Comparison of ENCODE assay signal across 8 cellular contexts in genomic region chr17:77462101-77462500, GRCh38.
A peak's percentile ranks its signal among the peaks of the same experiment; 100 is the strongest.
DNase-seq lines count a peak whose midpoint lies in the region; ATAC-seq, FAIRE-seq and TF ChIP-seq lines count a peak whose summit lies in the region.

No MANE protein-coding gene starts in this region.

- WGBS in A549 (ENCODE audit: missing lambda C conversion rate) = 94% methylated on average over 11 of the region's 11 CpGs

- H3K36me3 ChIP-seq in SK-N-MC (ENCODE audit: insufficient read depth, low read length) (no peaks in the 10 kb centered on the region), left lung (no peaks in the 10 kb centered on the region)

- H3K9me3 ChIP-seq in A549 (no peaks in the 10 kb centered on the region), SK-N-MC (ENCODE audit: low read depth, low read length) (no peaks in the 10 kb centered on the region), left lung (no peaks in the 10 kb centered on the region)

- H3K4me2 ChIP-seq in A549 = no peak overlapping the region

- CTCF ChIA-PET in A549 (lab: Yijun Ruan, JAX) = no interaction called here

- POLR2A ChIA-PET in A549 (lab: Yijun Ruan, JAX) = no interaction called here

- no peak for TF ChIP-seq POLR2A in A549 (IDR thresholded peaks at IDR 0.05; ENCODE audit: low read length)

- no peaks in the 10 kb centered on the region for H3K27me3 ChIP-seq in left lung

- peak; percentile 65 for FAIRE-seq in A549 (lab: Jason Lieb, UNC)

- no peak for TF ChIP-seq EP300 in A549 (IDR thresholded peaks at IDR 0.05)

- no peak for DNase-seq in A549 (ENCODE audit: low read depth in 1 of 2, low spot score in 1 of 2)
- no peak for DNase-seq in SK-N-MC (ENCODE audit: low read depth, low spot score)
- DNase-seq in left lung = peak in 1 of 2 donors; percentile 53
- no peak for DNase-seq in GDM1 (lab: John Stamatoyannopoulos, UW)
- no peak for DNase-seq in D341Med (ENCODE audit: low spot score)
- no peak for DNase-seq in COR-L47 (lab: John Stamatoyannopoulos, UW)
- DNase-seq in NCI-H2029 (lab: John Stamatoyannopoulos, UW) = no peak

- H3K4me3 ChIP-seq in A549 = no peak overlapping the region
- H3K4me3 ChIP-seq in SK-N-MC = no peak overlapping the region
- no peak overlapping the region for H3K4me3 ChIP-seq in left lung

- no peak overlapping the region for H3K9ac ChIP-seq in SK-N-MC (ENCODE audit: insufficient read length)

- intact Hi-C loops in left lung (cut with DNase I) = no loop called here

- peaks cover 14% of the 10 kb centered on the region; the same call in 2 of the 3 replicates for H3K4me1 ChIP-seq in A549
- peaks cover 34 to 98% of the 10 kb centered on the region in 2 donors for H3K4me1 ChIP-seq in left lung

- no peak for TF ChIP-seq RAD21 in A549 (conservative IDR thresholded peaks at IDR 0.05 in 1 of 2, IDR thresholded peaks at IDR 0.05 in 1 of 2)

- TF ChIP-seq CTCF in A549 (IDR thresholded peaks at IDR 0.05) = no peak
- TF ChIP-seq CTCF in left lung (IDR thresholded peaks at IDR 0.05) = no peak

- H3K27ac ChIP-seq in A549 (no peak overlapping the region), SK-N-MC (peak overlapping the region; percentile 57; the same call in 1 of the 2 replicates), left lung (peak overlapping the region; percentile 8 to 77)

- ATAC-seq in A549 = no peak
- ATAC-seq in GM19324 (IDR thresholded peaks at IDR 0.05; ENCODE audit: low FRiP score, unreplicated experiment) = peak; percentile 30
- ATAC-seq in left lung = no peak

TF ChIP-seq in A549, 52 proteins besides CTCF, POLR2A, EP300 and RAD21:
- TF ChIP-seq NFE2L2 (conservative IDR thresholded peaks at IDR 0.05; ENCODE audit: low read length) (no peak), NPAS2 (CRISPR knock-in tag; IDR thresholded peaks at IDR 0.05; ENCODE audit: borderline replicate concordance) (no peak), CBX8 (IDR thresholded peaks at IDR 0.05) (no peak), RARB (CRISPR knock-in tag; IDR thresholded peaks at IDR 0.05) (no peak), HES2 (IDR thresholded peaks at IDR 0.05) (no peak), POLR2AphosphoS2 (conservative IDR thresholded peaks at IDR 0.05; ENCODE audit: low read length) (no peak), RFX5 (IDR thresholded peaks at IDR 0.05) (no peak), PHF8 (IDR thresholded peaks at IDR 0.05; ENCODE audit: borderline replicate concordance, low read depth) (no peak), TP53 (CRISPR knock-in tag; IDR thresholded peaks at IDR 0.05) (no peak), CBX2 (IDR thresholded peaks at IDR 0.05; ENCODE audit: borderline replicate concordance, low read depth) (no peak), CHD4 (IDR thresholded peaks at IDR 0.05; ENCODE audit: borderline replicate concordance) (no peak)
TF ChIP-seq in A549: peak in this region for 0.

Comparison
In these comparisons a context has a peak if more than half of its experiments do, and no peak if none do; other contexts are left out.
1. H3K27ac ChIP-seq: peak in SK-N-MC (single experiment) and left lung (2 of 2); none in A549 (0 of 2).